8 cellular contexts compared by ENCODE assay signal in the genomic region with DNA sequence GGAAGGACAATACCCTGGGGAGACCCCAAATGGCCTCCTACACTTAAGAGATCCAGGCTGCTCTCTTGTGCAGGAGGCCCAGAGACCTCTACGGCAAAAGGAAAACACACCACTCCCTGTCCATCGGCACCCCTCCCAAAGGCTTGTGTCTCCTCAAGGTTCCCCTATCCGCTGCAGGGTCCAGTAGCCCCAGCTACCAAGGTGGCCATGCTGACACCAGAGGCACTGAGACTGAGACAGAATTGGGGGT. TPM values are rescaled to one million over a fixed set of nuclear protein-coding genes. Genes with fewer than 3 reads are reported as not detected.
DNase-seq lines count a peak whose midpoint lies in the region; ATAC-seq and TF ChIP-seq lines count a peak whose summit lies in the region.

No MANE protein-coding gene starts in this region.

- peaks cover 0 to 76% (median 55%) of the 10 kb centered on the region in 12 donors for H3K4me1 ChIP-seq in heart left ventricle
- H3K4me1 ChIP-seq in suprapubic skin: peaks cover 63% of the 10 kb centered on the region

- no peaks in the 10 kb centered on the region for H3K27me3 Mint-ChIP-seq in activated naive CD8-positive, alpha-beta T cell

- H3K27me3 ChIP-seq in heart left ventricle (no peaks in the 10 kb centered on the region), suprapubic skin (no peaks in the 10 kb centered on the region)

- peak overlapping the region; percentile 85 to 100 (median 96) for H3K27ac ChIP-seq in heart left ventricle
- H3K27ac ChIP-seq in suprapubic skin: peak overlapping the region; percentile 96

- H3K4me3 ChIP-seq in heart left ventricle (peak overlapping the region; percentile 64 to 99 (median 77)), suprapubic skin (peak overlapping the region; percentile 77)

- intact Hi-C loops in heart left ventricle (cut with DNase I): loop anchor here in 2 of 10 donors (1.0 to 5.0 kb wide), 3 partner anchors 57 to 832 kb away; a partner anchor contains a TSS
- intact Hi-C loops in cardiac septum (cut with DNase I): loop anchor here (5.0 kb wide), 2 partner anchors 32 to 173 kb away; a partner anchor contains a TSS

- DNase-seq in heart left ventricle (no peak), cardiac septum (ENCODE audit: low spot score) (no peak), islet precursor cell (peak; percentile 84), suprapubic skin (ENCODE audit: low spot score in 2 of 2) (peak; percentile 82 to 85), NCI-H2227 (lab: John Stamatoyannopoulos, UW; ENCODE audit: unreplicated experiment) (no peak), GM03348 (ENCODE audit: low spot score) (no peak)

- H3K36me3 ChIP-seq in heart left ventricle: peaks cover 0 to 53% (median 41%) of the 10 kb centered on the region in 9 donors
- peaks cover 27% of the 10 kb centered on the region for H3K36me3 ChIP-seq in suprapubic skin

- TF ChIP-seq POLR2A in heart left ventricle (IDR thresholded peaks at IDR 0.05) (no peak), suprapubic skin (IDR thresholded peaks at IDR 0.05) (no peak)

- peak overlapping the region; percentile 99 for H3K27ac Mint-ChIP-seq in activated naive CD8-positive, alpha-beta T cell

- WGBS in heart left ventricle, 4 donors: 0 to 1% (median 0%) methylated on average over 3 of the region's 3 CpGs
- WGBS in suprapubic skin: 0% methylated on average over 2 of the region's 3 CpGs

- H3K9me3 ChIP-seq in heart left ventricle: no peaks in the 10 kb centered on the region
- H3K9me3 ChIP-seq in suprapubic skin: no peaks in the 10 kb centered on the region

- H3K4me1 Mint-ChIP-seq in activated naive CD8-positive, alpha-beta T cell (ENCODE audit: low read depth): peaks cover 60% of the 10 kb centered on the region

- H3K36me3 Mint-ChIP-seq in activated naive CD8-positive, alpha-beta T cell: peaks cover 9% of the 10 kb centered on the region

- TF ChIP-seq EP300 in suprapubic skin (IDR thresholded peaks at IDR 0.05): no peak

- TF ChIP-seq CTCF in heart left ventricle (IDR thresholded peaks at IDR 0.05) (no peak), suprapubic skin (IDR thresholded peaks at IDR 0.05) (no peak)

- peak overlapping the region; percentile 98 for H3K4me3 Mint-ChIP-seq in activated naive CD8-positive, alpha-beta T cell

- no peaks in the 10 kb centered on the region for H3K9me3 Mint-ChIP-seq in activated naive CD8-positive, alpha-beta T cell (ENCODE audit: low read depth)

- ATAC-seq in heart left ventricle (no peak), GM18867 (IDR thresholded peaks at IDR 0.05; ENCODE audit: unreplicated experiment) (no peak)

RNA-seq across cellular contexts. Expression of a gene that starts 0.6 kb away (rescaled TPM):
- total RNA-seq in heart left ventricle (10 to 100 TPM; 11.5 to 30.9 (median 17.5) TPM), cardiac septum (24.0 TPM), suprapubic skin (10 to 100 TPM in 3 of 4 donors, 1 to 10 TPM in 1; 8.1 to 33.6 (median 14.4) TPM)
- polyA plus RNA-seq in heart left ventricle: 10 to 100 TPM; 58.3 to 60.5 TPM

RNA-seq across cellular contexts. Expression of a gene that starts 2.9 kb away (rescaled TPM):
- total RNA-seq in heart left ventricle (10 to 100 TPM; 13.1 to 43.3 (median 30.1) TPM), cardiac septum (39.9 TPM), suprapubic skin (10 to 100 TPM; 24.4 to 92.9 (median 36.8) TPM)
- 10 to 100 TPM; 11.4 to 17.2 TPM for polyA plus RNA-seq in heart left ventricle

RNA-seq across cellular contexts. Expression of a gene that starts 27.3 kb away (rescaled TPM):
- total RNA-seq in heart left ventricle (100 to 1,000 TPM in 5 of 9 donors, 10 to 100 TPM in 4; 84.4 to 159 (median 109) TPM), cardiac septum (100 TPM), suprapubic skin (100 to 1,000 TPM; 152 to 242 (median 185) TPM)
- 100 to 1,000 TPM in 1 of 2 donors, 10 to 100 TPM in 1; 62.3 to 228 TPM for polyA plus RNA-seq in heart left ventricle

RNA-seq across cellular contexts. Expression of a gene that starts 30.2 kb away (rescaled TPM):
- total RNA-seq in heart left ventricle (under 1 TPM in 6 of 9 donors, not detected in 3; 0.07 to 0.31 (median 0.17) TPM), cardiac septum (0.22 TPM), suprapubic skin (under 1 TPM in 2 of 4 donors, not detected in 2; 0.08 to 0.23 TPM)
- under 1 TPM; 0.06 to 0.08 TPM for polyA plus RNA-seq in heart left ventricle

RNA-seq across cellular contexts. Expression of a gene that starts 31.8 kb away (rescaled TPM):
- 100 to 1,000 TPM in 1 of 9 donors, 10 to 100 TPM in 8; 36.8 to 109 (median 69.7) TPM for total RNA-seq in heart left ventricle
- 10 to 100 TPM; 91.7 to 98.0 TPM for polyA plus RNA-seq in heart left ventricle
- 89.2 TPM for total RNA-seq in cardiac septum
- 100 to 1,000 TPM in 1 of 4 donors, 10 to 100 TPM in 3; 55.7 to 203 (median 79.7) TPM for total RNA-seq in suprapubic skin

Comparison
In these comparisons a context has a peak if more than half of its experiments do, and no peak if none do; other contexts are left out.
1. DNase-seq: peak in islet precursor cell (single experiment) and suprapubic skin (2 of 2); none in heart left ventricle (0 of 5), cardiac septum (single experiment), NCI-H2227 (single experiment) and GM03348 (single experiment).